14 cellular contexts compared by ENCODE assay signal in genomic region chr14:36057452-36058142, GRCh38.
DNase-seq lines count a peak whose midpoint lies in the region; FAIRE-seq and TF ChIP-seq lines count a peak whose summit lies in the region.
"Had no signal": no experiment of that assay in that cellular context is flagged by ENCODE, and none has a peak within 500 bp of the region (broad histone marks: within the 10 kb centered on the region; RNA-seq: fewer than 3 reads in every experiment).

No MANE protein-coding gene starts in this region.

- H3K9me3 Mint-ChIP-seq in Calu3 (ENCODE audit: low read depth, unreplicated experiment) = no peaks in the 10 kb centered on the region
- H3K9me3 Mint-ChIP-seq: stimulated activated effector memory CD8-positive, alpha-beta T cell treated with anti-CD3 and anti-CD28 coated beads, Interleukin-12 subunit alpha, Interleukin-12 subunit beta, amount 100 ng/mL, for 72 hours had no signal

- H3K36me3 Mint-ChIP-seq in Calu3 (ENCODE audit: insufficient read depth, unreplicated experiment) = no peaks in the 10 kb centered on the region
- H3K36me3 Mint-ChIP-seq: stimulated activated effector memory CD8-positive, alpha-beta T cell treated with anti-CD3 and anti-CD28 coated beads, Interleukin-12 subunit alpha, Interleukin-12 subunit beta, amount 100 ng/mL, for 72 hours had no signal

- H3K27ac ChIP-seq in keratinocyte (ENCODE audit: control insufficient read depth, insufficient read depth, low read length) = no peak overlapping the region
- no peak overlapping the region for H3K27ac ChIP-seq in tibial artery
- H3K27ac ChIP-seq: BLaER1 treated with 17β-estradiol and CSF1 and Interleukin-3, amounts not matched to agents 10 nM and 100 nM; VCaP had no signal

- CTCF ChIA-PET in Calu3 (lab: Charles Lee) = interaction anchor here (0.7 to 1.0 kb wide), 3 partner anchors 13 to 178 kb away, joined by 3 read pairs; no protein-coding TSS in a partner anchor

- H4K20me1 ChIP-seq in keratinocyte (ENCODE audit: control insufficient read depth, extremely low read depth, insufficient read depth, low read length) = no peaks in the 10 kb centered on the region
- H4K20me1 ChIP-seq: BLaER1 treated with 17β-estradiol and CSF1 and Interleukin-3, amounts not matched to agents 10 nM and 100 nM had no signal

- H3K4me3 ChIP-seq in keratinocyte (ENCODE audit: control insufficient read depth in 2 of 3, extremely low read depth in 1 of 3, insufficient read depth in 2 of 3, low read depth in 1 of 3, low read length in 3 of 3) (no peak overlapping the region), tibial artery (no peak overlapping the region)
- H3K4me3 ChIP-seq: BLaER1 treated with 17β-estradiol and CSF1 and Interleukin-3, amounts not matched to agents 10 nM and 100 nM had no signal

- H3K4me1 Mint-ChIP-seq in Calu3 (ENCODE audit: low read depth, unreplicated experiment) = peaks cover 34% of the 10 kb centered on the region
- H3K4me1 Mint-ChIP-seq: stimulated activated effector memory CD8-positive, alpha-beta T cell treated with anti-CD3 and anti-CD28 coated beads, Interleukin-12 subunit alpha, Interleukin-12 subunit beta, amount 100 ng/mL, for 72 hours had no signal

- DNase-seq in Calu3 = peak; percentile 38
- peak; percentile 30 for DNase-seq in NCI-H1048 (lab: John Stamatoyannopoulos, UW)
- peak; percentile 42 for DNase-seq in RKO (ENCODE audit: low spot score)
- DNase-seq in keratinocyte (ENCODE audit: low read depth, low spot score) = peak; percentile 28
- DNase-seq in cerebellar cortex (ENCODE audit: low spot score) = no peak
- no peak for DNase-seq in tibial artery
- no peak for DNase-seq in activated CD8-positive, alpha-beta memory T cell treated with anti-CD3 and anti-CD28 coated beads, Interleukin-2, amount 50 U/mL, for 4 hours
- no peak for DNase-seq in Ammon's horn (ENCODE audit: low spot score)
- DNase-seq: effector memory CD4-positive, alpha-beta T cell; head of caudate nucleus; mesenchymal stem cell had no signal

- H3K27me3 Mint-ChIP-seq in Calu3 (ENCODE audit: unreplicated experiment) = no peaks in the 10 kb centered on the region

- peak overlapping the region; percentile 47 for H3K27ac Mint-ChIP-seq in Calu3 (ENCODE audit: unreplicated experiment)
- H3K27ac Mint-ChIP-seq: stimulated activated effector memory CD8-positive, alpha-beta T cell treated with anti-CD3 and anti-CD28 coated beads, Interleukin-12 subunit alpha, Interleukin-12 subunit beta, amount 100 ng/mL, for 72 hours had no signal

- H3K36me3 ChIP-seq in keratinocyte (ENCODE audit: control insufficient read depth in 2 of 2, extremely low read depth in 1 of 2, insufficient read depth in 2 of 2, low read length in 2 of 2) = no peaks in the 10 kb centered on the region
- no peaks in the 10 kb centered on the region for H3K36me3 ChIP-seq in tibial artery
- H3K36me3 ChIP-seq: BLaER1 treated with 17β-estradiol and CSF1 and Interleukin-3, amounts not matched to agents 10 nM and 100 nM had no signal

- no peak overlapping the region for H3K9ac ChIP-seq in keratinocyte (ENCODE audit: control insufficient read depth, extremely low read depth, insufficient read depth, low read length)
- H3K9ac ChIP-seq: BLaER1 treated with 17β-estradiol and CSF1 and Interleukin-3, amounts not matched to agents 10 nM and 100 nM had no signal

- dilution Hi-C loops in keratinocyte (cut with MboI; ENCODE audit: extremely low pct_ligation_motif_present, low sequenced_read_pairs) = no loop called here

- intact Hi-C loops in Calu3 (cut with micrococcal nuclease; ENCODE audit: unreplicated experiment) = no loop called here
- intact Hi-C loops in tibial artery (cut with DNase I; ENCODE audit: low total_unique reads) = no loop called here

- H3K79me2 ChIP-seq in keratinocyte (ENCODE audit: control insufficient read depth, insufficient read depth, low read length) = no peaks in the 10 kb centered on the region

- peak overlapping the region; percentile 25 for H3K4me2 ChIP-seq in keratinocyte (ENCODE audit: control insufficient read depth, extremely low read depth, insufficient read depth, low read depth, low read length)
- H3K4me2 ChIP-seq: BLaER1 treated with 17β-estradiol and CSF1 and Interleukin-3, amounts not matched to agents 10 nM and 100 nM had no signal

- H3K4me3 Mint-ChIP-seq in Calu3 (ENCODE audit: low read depth, unreplicated experiment) = no peak overlapping the region
- H3K4me3 Mint-ChIP-seq: stimulated activated effector memory CD8-positive, alpha-beta T cell treated with anti-CD3 and anti-CD28 coated beads, Interleukin-12 subunit alpha, Interleukin-12 subunit beta, amount 100 ng/mL, for 72 hours had no signal

- peak; percentile 86 for FAIRE-seq in keratinocyte (lab: Jason Lieb, UNC)

- H3K27me3 ChIP-seq in keratinocyte (ENCODE audit: control insufficient read depth, extremely low read depth, insufficient read depth, low read length) (no peaks in the 10 kb centered on the region), tibial artery (peaks cover 0 to 3% of the 10 kb centered on the region in 2 donors)
- H3K27me3 ChIP-seq: BLaER1 treated with 17β-estradiol and CSF1 and Interleukin-3, amounts not matched to agents 10 nM and 100 nM had no signal

- no TSS peak for BruUV-seq in Calu3 (replicated peaks; lab: Mats Ljungman, UMichigan)

- TF ChIP-seq CTCF in Calu3 (IDR thresholded peaks at IDR 0.05; ENCODE audit: unreplicated experiment) = no peak
- peak in 1 of 3 experiments; percentile 11 for TF ChIP-seq CTCF in keratinocyte (optimal IDR thresholded peaks at IDR 0.05 in 1 of 3, IDR thresholded peaks at IDR 0.05 in 1 of 3, conservative IDR thresholded peaks at IDR 0.05 in 1 of 3; ENCODE audit: extremely low read depth in 1 of 3, insufficient read depth in 2 of 3, low read length in 3 of 3)
- no peak for TF ChIP-seq CTCF in tibial artery (IDR thresholded peaks at IDR 0.05)

- no peaks in the 10 kb centered on the region for H3K9me1 ChIP-seq in keratinocyte (ENCODE audit: control insufficient read depth, extremely low read depth, insufficient read depth, low read length)

- H2AFZ ChIP-seq in keratinocyte (ENCODE audit: control insufficient read depth, low read length) = no peak overlapping the region

- H3K9me3 ChIP-seq in keratinocyte (ENCODE audit: control insufficient read depth, low read depth, low read length) = no peaks in the 10 kb centered on the region
- H3K9me3 ChIP-seq in tibial artery = no peaks in the 10 kb centered on the region
- H3K9me3 ChIP-seq: BLaER1 treated with 17β-estradiol and CSF1 and Interleukin-3, amounts not matched to agents 10 nM and 100 nM had no signal

- H3K4me1 ChIP-seq in keratinocyte (ENCODE audit: control insufficient read depth, extremely low read depth, insufficient read depth, low read length) (peaks cover 17% of the 10 kb centered on the region), tibial artery (no peaks in the 10 kb centered on the region)

Comparison
In these comparisons a context has a peak if more than half of its experiments do, and no peak if none do; other contexts are left out.
1. DNase-seq: peak in Calu3 (single experiment), NCI-H1048 (single experiment), RKO (single experiment) and keratinocyte (single experiment); none in cerebellar cortex (single experiment), tibial artery (0 of 2), activated CD8-positive, alpha-beta memory T cell treated with anti-CD3 and anti-CD28 coated beads, Interleukin-2, amount 50 U/mL, for 4 hours (single experiment) and Ammon's horn (single experiment).